Comparison of ENCODE assay signal across 20 cellular contexts in genomic region chr16:71855937-71856662, GRCh38. TPM values are rescaled to one million over a fixed set of nuclear protein-coding genes. Genes with fewer than 3 reads are reported as not detected.
DNase-seq lines count a peak whose midpoint lies in the region; ATAC-seq, FAIRE-seq and TF ChIP-seq lines count a peak whose summit lies in the region.
"Had no signal": no experiment of that assay in that cellular context is flagged by ENCODE, and none has a peak within 500 bp of the region (broad histone marks: within the 10 kb centered on the region; RNA-seq: fewer than 3 reads in every experiment).

No MANE protein-coding gene starts in this region.

- H3K27me3 ChIP-seq in CD4-positive, CD25-positive, alpha-beta regulatory T cell (ENCODE audit: control insufficient read depth, insufficient read depth, low read length): no peaks in the 10 kb centered on the region
- H3K27me3 ChIP-seq: breast epithelium, dorsolateral prefrontal cortex, heart left ventricle, right atrium auricular region, transverse colon had no signal

- intact Hi-C loops in activated CD8-positive, alpha-beta T cell treated with anti-CD3 and anti-CD28 coated beads for 36 hours (cut with micrococcal nuclease): no loop called here
- intact Hi-C loops in mucosa of descending colon (cut with DNase I, micrococcal nuclease) (no loop called here), kidney (cut with DNase I) (no loop called here)

- no peaks in the 10 kb centered on the region for H3K9me3 Mint-ChIP-seq in CD4-positive, CD25-positive, alpha-beta regulatory T cell
- no peaks in the 10 kb centered on the region for H3K9me3 Mint-ChIP-seq in activated CD8-positive, alpha-beta T cell treated with anti-CD3 and anti-CD28 coated beads for 36 hours
- H3K9me3 Mint-ChIP-seq: activated naive CD8-positive, alpha-beta T cell treated with anti-CD3 and anti-CD28 coated beads, Interleukin-2, amount 10 ng/mL, durations not matched to agents 7 days and 5 days had no signal

- H3K4me3 ChIP-seq in CD4-positive, CD25-positive, alpha-beta regulatory T cell (ENCODE audit: low read depth, low read length): no peak overlapping the region
- H3K4me3 ChIP-seq in mucosa of descending colon (no peak overlapping the region), kidney (ENCODE audit: low read length in 2 of 2) (no peak overlapping the region)
- H3K4me3 ChIP-seq: breast epithelium, dorsolateral prefrontal cortex, heart left ventricle, right atrium auricular region, transverse colon had no signal

- CTCF ChIA-PET in activated CD8-positive, alpha-beta T cell treated with anti-CD3 and anti-CD28 coated beads for 36 hours (lab: Charles Lee): interaction anchor here (1.3 to 6.2 kb wide), 4 partner anchors 16 to 106 kb away, joined by 3 to 29 read pairs (median 4); partner anchors contain the start of gene ZNF821
- CTCF ChIA-PET in RWPE1 (lab: Yijun Ruan, JAX): interaction anchor here (1.4 kb wide), 1 partner anchor 28 kb away, joined by 3 read pairs; the partner anchor contains the start of gene ZNF821

- no peak for FAIRE-seq in kidney (lab: Jason Lieb, UNC)
- FAIRE-seq: GM19239 had no signal

- peaks cover 28 to 72% (median 54%) of the 10 kb centered on the region in 4 donors for H3K4me1 Mint-ChIP-seq in CD4-positive, CD25-positive, alpha-beta regulatory T cell
- H3K4me1 Mint-ChIP-seq in activated CD8-positive, alpha-beta T cell treated with anti-CD3 and anti-CD28 coated beads for 36 hours (ENCODE audit: low read depth): peaks cover 49% of the 10 kb centered on the region

- no peaks in the 10 kb centered on the region for H3K27me3 Mint-ChIP-seq in CD4-positive, CD25-positive, alpha-beta regulatory T cell
- H3K27me3 Mint-ChIP-seq in activated CD8-positive, alpha-beta T cell treated with anti-CD3 and anti-CD28 coated beads for 36 hours: no peaks in the 10 kb centered on the region
- H3K27me3 Mint-ChIP-seq: activated naive CD8-positive, alpha-beta T cell treated with anti-CD3 and anti-CD28 coated beads, Interleukin-2, amount 10 ng/mL, durations not matched to agents 7 days and 5 days had no signal

- peak; percentile 77 to 82 for ATAC-seq in activated CD4-positive, CD25-positive, alpha-beta regulatory T cell treated with anti-CD3 and anti-CD28 coated beads, Interleukin-2, amount 50 U/mL, for 24 hours
- ATAC-seq in CD4-positive, CD25-positive, alpha-beta regulatory T cell (ENCODE audit: low read depth in 2 of 2): peak; percentile 38 to 40
- ATAC-seq in activated CD8-positive, alpha-beta T cell treated with anti-CD3 and anti-CD28 coated beads for 36 hours: peak; percentile 92
- peak; percentile 30 for ATAC-seq in mucosa of descending colon
- ATAC-seq: heart left ventricle had no signal

- H3K27ac Mint-ChIP-seq in CD4-positive, CD25-positive, alpha-beta regulatory T cell: peak overlapping the region in 2 of 3 donors; percentile 30 to 81
- H3K27ac Mint-ChIP-seq in activated CD8-positive, alpha-beta T cell treated with anti-CD3 and anti-CD28 coated beads for 36 hours: peak overlapping the region; percentile 84
- H3K27ac Mint-ChIP-seq: activated naive CD8-positive, alpha-beta T cell treated with anti-CD3 and anti-CD28 coated beads, Interleukin-2, amount 10 ng/mL, durations not matched to agents 7 days and 5 days had no signal

- peaks cover 26% of the 10 kb centered on the region for H3K4me1 ChIP-seq in CD4-positive, CD25-positive, alpha-beta regulatory T cell (ENCODE audit: control insufficient read depth, insufficient read depth, low read length, poor library complexity, severe bottlenecking)
- no peaks in the 10 kb centered on the region for H3K4me1 ChIP-seq in mucosa of descending colon (ENCODE audit: low read depth)
- H3K4me1 ChIP-seq in kidney (ENCODE audit: control insufficient read depth in 1 of 2, insufficient read depth in 1 of 2, low read depth in 1 of 2, low read length in 2 of 2): peaks cover 12 to 35% of the 10 kb centered on the region in 2 donors

- peaks cover 25% of the 10 kb centered on the region for H3K36me3 Mint-ChIP-seq in CD4-positive, CD25-positive, alpha-beta regulatory T cell
- H3K36me3 Mint-ChIP-seq in activated CD8-positive, alpha-beta T cell treated with anti-CD3 and anti-CD28 coated beads for 36 hours (ENCODE audit: low read depth): peaks cover 9% of the 10 kb centered on the region

- no peak for DNase-seq in activated CD4-positive, CD25-positive, alpha-beta regulatory T cell treated with anti-CD3 and anti-CD28 coated beads, Interleukin-2, amount 50 U/mL, for 72 hours
- DNase-seq in CD4-positive, CD25-positive, alpha-beta regulatory T cell: peak in 1 of 3 donors; percentile 52
- peak; percentile 69 for DNase-seq in activated CD8-positive, alpha-beta T cell treated with anti-CD3 and anti-CD28 coated beads for 36 hours
- DNase-seq in mucosa of descending colon (no peak), RWPE1 (ENCODE audit: low spot score) (no peak), kidney (no peak), middle frontal gyrus (ENCODE audit: extremely low spot score, low spot score) (no peak)
- DNase-seq: 8988T; activated naive CD8-positive, alpha-beta T cell treated with anti-CD3 and anti-CD28 coated beads, Interleukin-2, amount 10 ng/mL, durations not matched to agents 7 days and 5 days; C1 segment of cervical spinal cord; DMS79; dorsolateral prefrontal cortex; heart left ventricle; islet precursor cell; NCI-H1694; transverse colon had no signal

- H3K4me3 Mint-ChIP-seq in CD4-positive, CD25-positive, alpha-beta regulatory T cell: peak overlapping the region; percentile 20 to 46 (median 28)
- H3K4me3 Mint-ChIP-seq in activated CD8-positive, alpha-beta T cell treated with anti-CD3 and anti-CD28 coated beads for 36 hours: no peak overlapping the region
- H3K4me3 Mint-ChIP-seq: activated naive CD8-positive, alpha-beta T cell treated with anti-CD3 and anti-CD28 coated beads, Interleukin-2, amount 10 ng/mL, durations not matched to agents 7 days and 5 days had no signal

- POLR2A ChIA-PET in activated CD8-positive, alpha-beta T cell treated with anti-CD3 and anti-CD28 coated beads for 36 hours (lab: Charles Lee): interaction anchor here (0.6 to 1.8 kb wide), 5 partner anchors 10 to 48 kb away, joined by 3 to 6 read pairs (median 3); partner anchors contain the start of genes AP1G1, ATXN1L and IST1
- POLR2A ChIA-PET in RWPE1 (lab: Yijun Ruan, JAX; ENCODE audit: low non-redundant PET): no interaction called here

- peak overlapping the region; percentile 48 for H3K27ac ChIP-seq in CD4-positive, CD25-positive, alpha-beta regulatory T cell (ENCODE audit: insufficient read depth, low read length, poor library complexity, severe bottlenecking)
- no peak overlapping the region for H3K27ac ChIP-seq in RWPE1
- peak overlapping the region in 1 of 2 donors; percentile 32 for H3K27ac ChIP-seq in kidney (ENCODE audit: low read depth in 2 of 2, low read length in 2 of 2)
- H3K27ac ChIP-seq: breast epithelium, dorsolateral prefrontal cortex, transverse colon had no signal

- H3K9ac ChIP-seq in kidney (ENCODE audit: low read length in 2 of 2): no peak overlapping the region

- H3K36me3 ChIP-seq in CD4-positive, CD25-positive, alpha-beta regulatory T cell (ENCODE audit: control insufficient read depth, insufficient read depth, low read length): peaks cover 42% of the 10 kb centered on the region
- H3K36me3 ChIP-seq in mucosa of descending colon (ENCODE audit: low read depth): no peaks in the 10 kb centered on the region
- peaks cover 10 to 13% of the 10 kb centered on the region in 2 donors for H3K36me3 ChIP-seq in kidney (ENCODE audit: control insufficient read depth in 1 of 2, insufficient read depth in 2 of 2, low read length in 2 of 2)
- H3K36me3 ChIP-seq: breast epithelium had no signal

- no peak for TF ChIP-seq CTCF in activated CD8-positive, alpha-beta T cell treated with anti-CD3 and anti-CD28 coated beads for 36 hours (IDR thresholded peaks at IDR 0.05)
- TF ChIP-seq CTCF in mucosa of descending colon (IDR thresholded peaks at IDR 0.05): no peak
- no peak for TF ChIP-seq CTCF in RWPE1 (conservative IDR thresholded peaks at IDR 0.05; ENCODE audit: low read depth)
- TF ChIP-seq CTCF in kidney (IDR thresholded peaks at IDR 0.05; ENCODE audit: borderline replicate concordance, extremely low read depth, insufficient read depth): no peak

- no peaks in the 10 kb centered on the region for H3K9me3 ChIP-seq in CD4-positive, CD25-positive, alpha-beta regulatory T cell (ENCODE audit: control insufficient read depth in 2 of 2, low read length in 2 of 2)
- H3K9me3 ChIP-seq in mucosa of descending colon (no peaks in the 10 kb centered on the region), kidney (ENCODE audit: control insufficient read depth in 1 of 2, low read length in 2 of 2) (no peaks in the 10 kb centered on the region)
- H3K9me3 ChIP-seq: breast epithelium, heart left ventricle, right atrium auricular region, transverse colon had no signal

RNA-seq across cellular contexts. Expression of gene ATXN1L, which starts 10.3 kb away (rescaled TPM):
- total RNA-seq in CD4-positive, CD25-positive, alpha-beta regulatory T cell: 46.8 TPM
- polyA plus RNA-seq in CD4-positive, CD25-positive, alpha-beta regulatory T cell: 10 to 100 TPM in 2 of 4 donors, 1 to 10 TPM in 2; 7.7 to 14.0 (median 10.3) TPM
- 10 to 100 TPM; 13.6 to 14.9 TPM for total RNA-seq in activated CD8-positive, alpha-beta T cell treated with anti-CD3 and anti-CD28 coated beads for 36 hours
- total RNA-seq in mucosa of descending colon: 10 to 100 TPM; 21.6 to 38.7 (median 24.0) TPM
- total RNA-seq in kidney: 37.5 TPM
- polyA plus RNA-seq in kidney (ENCODE audit: insufficient read depth, low read depth, low replicate concordance): 7.4 TPM

RNA-seq across cellular contexts. Expression of gene ZNF821, which starts 27.9 kb away (rescaled TPM):
- total RNA-seq in CD4-positive, CD25-positive, alpha-beta regulatory T cell: 21.6 TPM
- polyA plus RNA-seq in CD4-positive, CD25-positive, alpha-beta regulatory T cell: 10 to 100 TPM; 13.3 to 15.5 (median 15.2) TPM
- total RNA-seq in activated CD8-positive, alpha-beta T cell treated with anti-CD3 and anti-CD28 coated beads for 36 hours: 1 to 10 TPM; 5.6 to 6.2 TPM
- total RNA-seq in mucosa of descending colon (10 to 100 TPM; 10.2 to 13.7 (median 12.7) TPM), kidney (7.1 TPM)
- polyA plus RNA-seq in kidney (ENCODE audit: insufficient read depth, low read depth, low replicate concordance): 10.0 TPM

RNA-seq across cellular contexts. Expression of gene IST1, which starts 39.2 kb away (rescaled TPM):
- 346 TPM for total RNA-seq in CD4-positive, CD25-positive, alpha-beta regulatory T cell
- 100 to 1,000 TPM; 151 to 252 (median 190) TPM for polyA plus RNA-seq in CD4-positive, CD25-positive, alpha-beta regulatory T cell
- total RNA-seq in activated CD8-positive, alpha-beta T cell treated with anti-CD3 and anti-CD28 coated beads for 36 hours: 100 to 1,000 TPM; 157 to 175 TPM
- total RNA-seq in mucosa of descending colon (100 to 1,000 TPM; 223 to 278 (median 228) TPM), kidney (220 TPM)
- 138 TPM for polyA plus RNA-seq in kidney (ENCODE audit: insufficient read depth, low read depth, low replicate concordance)

RNA-seq across cellular contexts. Expression of gene AP1G1, which starts 47.5 kb away (rescaled TPM):
- total RNA-seq in CD4-positive, CD25-positive, alpha-beta regulatory T cell: 190 TPM
- polyA plus RNA-seq in CD4-positive, CD25-positive, alpha-beta regulatory T cell: 10 to 100 TPM; 11.7 to 13.9 (median 12.8) TPM
- 10 to 100 TPM; 53.9 to 57.4 TPM for total RNA-seq in activated CD8-positive, alpha-beta T cell treated with anti-CD3 and anti-CD28 coated beads for 36 hours
- total RNA-seq in mucosa of descending colon (100 to 1,000 TPM in 1 of 3 donors, 10 to 100 TPM in 2; 82.9 to 108 (median 96.7) TPM), kidney (111 TPM)
- 28.0 TPM for polyA plus RNA-seq in kidney (ENCODE audit: insufficient read depth, low read depth, low replicate concordance)

Comparison
In these comparisons a context has a peak if more than half of its experiments do, and no peak if none do; other contexts are left out.
1. ATAC-seq: peak in every context shown above with its lines; median percentile 92 in activated CD8-positive, alpha-beta T cell treated with anti-CD3 and anti-CD28 coated beads for 36 hours; 80 in activated CD4-positive, CD25-positive, alpha-beta regulatory T cell treated with anti-CD3 and anti-CD28 coated beads, Interleukin-2, amount 50 U/mL, for 24 hours; 39 in CD4-positive, CD25-positive, alpha-beta regulatory T cell; 30 in mucosa of descending colon.